Comparison of ENCODE assay signal across 14 cellular contexts in genomic region chr22:15747636-15748323, GRCh38. TPM values are rescaled to one million over a fixed set of nuclear protein-coding genes. Genes with fewer than 3 reads are reported as not detected.
"Had no signal": no experiment of that assay in that cellular context is flagged by ENCODE, and none has a peak within 500 bp of the region (broad histone marks: within the 10 kb centered on the region; RNA-seq: fewer than 3 reads in every experiment).

No MANE protein-coding gene starts in this region.

RNA-seq across cellular contexts. Expression of gene POTEH, which starts 58.0 kb away (rescaled TPM):
- total RNA-seq: activated CD4-positive, alpha-beta T cell treated with anti-CD3 and anti-CD28 coated beads for 36 hours; activated CD4-positive, alpha-beta T cell treated with anti-CD3 and anti-CD28 coated beads, Interleukin-2, amount 10 ng/mL, durations not matched to agents 7 days and 5 days; activated CD8-positive, alpha-beta T cell treated with anti-CD3 and anti-CD28 coated beads, Interleukin-2, amount 10 ng/mL, durations not matched to agents 7 days and 5 days; activated naive CD8-positive, alpha-beta T cell treated with anti-CD3 and anti-CD28 coated beads, Interleukin-2, amount 10 ng/mL, durations not matched to agents 7 days and 5 days; activated T-helper 2 cell treated with anti-CD3 and anti-CD28 coated beads, Interferon-gamma antibody, Interleukin-2, Interleukin-4, amounts not matched to agents 10 μg/mL and 5 μg/mL and 100 μg/mL, durations not matched to agents 14 hours and 24 hours and 36 hours; astrocyte; body of pancreas; M059J; PC-3; SJSA1; T-cell; T-helper 17 cell; WTC11 had no signal
- polyA plus RNA-seq: adipose tissue had no signal
